ENCODE assay signal across 8 cellular contexts in genomic region chr17:28041068-28041843, GRCh38. TPM values are rescaled to one million over a fixed set of nuclear protein-coding genes. Genes with fewer than 3 reads are reported as not detected.
DNase-seq lines count a peak whose midpoint lies in the region; ATAC-seq and TF ChIP-seq lines count a peak whose summit lies in the region.

No MANE protein-coding gene starts in this region.

- no peaks in the 10 kb centered on the region for H3K9me3 ChIP-seq in spleen

- peak in 1 of 3 donors; percentile 29 for TF ChIP-seq POLR2A in spleen (IDR thresholded peaks at IDR 0.05)

- peak; percentile 100 for DNase-seq in AG09319 (ENCODE audit: extremely low read depth, low read depth)
- peak; percentile 99 for DNase-seq in NCI-H345 (lab: John Stamatoyannopoulos, UW)
- peak; percentile 97 to 99 (median 98) for DNase-seq in activated CD4-positive, CD25-positive, alpha-beta regulatory T cell (lab: John Stamatoyannopoulos, UW)
- peak; percentile 98 to 99 for DNase-seq in central memory CD8-positive, alpha-beta T cell (ENCODE audit: low spot score in 2 of 2)
- peak; percentile 100 for DNase-seq in inferior parietal cortex (ENCODE audit: extremely low spot score)
- DNase-seq in spleen = peak; percentile 100

- H3K27me3 Mint-ChIP-seq in central memory CD8-positive, alpha-beta T cell = no peaks in the 10 kb centered on the region

- peak overlapping the region; percentile 88 for H3K27ac Mint-ChIP-seq in central memory CD8-positive, alpha-beta T cell (ENCODE audit: low read depth)

- peaks cover 54% of the 10 kb centered on the region for H3K4me1 Mint-ChIP-seq in central memory CD8-positive, alpha-beta T cell

- peak overlapping the region; percentile 89 for H3K4me3 Mint-ChIP-seq in central memory CD8-positive, alpha-beta T cell

- H3K36me3 Mint-ChIP-seq in central memory CD8-positive, alpha-beta T cell (ENCODE audit: insufficient read depth) = peaks cover 9% of the 10 kb centered on the region

- WGBS in spleen, 5 donors = 0 to 1% (median 1%) methylated on average over 30 to 43 of the region's 43 CpGs

- ATAC-seq in GM19025 (IDR thresholded peaks at IDR 0.05; ENCODE audit: low read depth, unreplicated experiment) (peak; percentile 92), HG03280 (IDR thresholded peaks at IDR 0.05; ENCODE audit: unreplicated experiment) (peak; percentile 94)
- ATAC-seq in central memory CD8-positive, alpha-beta T cell (replicated peaks; ENCODE audit: extremely low read depth, poor library complexity, severe bottlenecking) = peak; percentile 96

- H3K4me1 ChIP-seq in spleen = peaks cover 28 to 49% (median 42%) of the 10 kb centered on the region in 6 donors

- no peak for TF ChIP-seq CTCF in AG09319 (IDR thresholded peaks at IDR 0.05; ENCODE audit: low read depth, low read length)
- TF ChIP-seq CTCF in spleen (IDR thresholded peaks at IDR 0.05 in 8 of 11, conservative IDR thresholded peaks at IDR 0.05 in 3 of 11) = peak in 1 of 11 experiments; percentile 39

- no peaks in the 10 kb centered on the region for H3K36me3 ChIP-seq in spleen

- H3K27ac ChIP-seq in spleen = peak overlapping the region; percentile 84 to 98 (median 93)

- no peaks in the 10 kb centered on the region for H3K27me3 ChIP-seq in spleen (replicated peaks in 1 of 7)

- intact Hi-C loops in spleen (cut with DNase I; ENCODE audit: low total_unique reads) = no loop called here

- H3K4me3 ChIP-seq in spleen = peak overlapping the region; percentile 67 to 90 (median 76)

- H3K9me3 Mint-ChIP-seq in central memory CD8-positive, alpha-beta T cell = no peaks in the 10 kb centered on the region

RNA-seq across cellular contexts. Expression of gene NLK, which starts 1.2 kb away (rescaled TPM):
- 10 to 100 TPM; 22.5 to 49.4 (median 37.0) TPM for total RNA-seq in spleen
- 10 to 100 TPM; 12.6 to 15.3 (median 13.9) TPM for polyA plus RNA-seq in spleen

Comparison
In these comparisons a context has a peak if more than half of its experiments do, and no peak if none do; other contexts are left out.
1. Peak in every context shown above with its lines: DNase-seq, ATAC-seq, H3K4me3 ChIP-seq and H3K27ac ChIP-seq.